In the genomic region with DNA sequence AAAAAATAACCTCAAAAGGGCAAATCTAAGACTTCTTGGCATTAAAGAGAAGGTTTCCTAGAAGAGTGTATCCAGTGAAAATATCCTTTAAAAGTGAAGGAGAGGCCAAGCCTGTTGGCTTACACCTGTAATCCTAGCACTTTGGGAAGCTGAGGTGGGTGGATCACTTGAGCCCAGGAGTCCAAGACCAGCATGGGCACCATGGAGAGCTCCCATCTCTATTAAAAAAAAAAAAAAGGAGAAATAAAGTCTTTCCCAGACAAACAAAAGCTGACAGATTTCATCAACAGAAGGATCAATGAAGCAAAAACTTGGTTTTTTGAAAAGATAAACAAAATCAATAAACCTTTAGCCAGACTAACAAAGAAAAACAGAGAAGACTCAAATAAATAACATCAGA, we compare ENCODE assay signal across 27 cellular contexts.
"Had no signal": no experiment of that assay in that cellular context is flagged by ENCODE, and none has a peak within 500 bp of the region (broad histone marks: within the 10 kb centered on the region; RNA-seq: fewer than 3 reads in every experiment).

No MANE protein-coding gene starts in this region.

- H3K36me3 ChIP-seq: lower lobe of right lung, pancreas, prostate gland, sigmoid colon, spleen, suprapubic skin, thoracic aorta, tibial nerve, uterus had no signal

- H3K9me3 Mint-ChIP-seq: stimulated activated effector memory CD8-positive, alpha-beta T cell treated with anti-CD3 and anti-CD28 coated beads, Interleukin-12 subunit alpha, Interleukin-12 subunit beta, amount 100 ng/mL, for 72 hours; stimulated activated naive CD8-positive, alpha-beta T cell treated with anti-CD3 and anti-CD28 coated beads, Interleukin-15, Interleukin-2, amounts not matched to agents 100 ng/mL and 50 ng/mL, for 24 hours had no signal

- DNase-seq: islet precursor cell; left ventricle myocardium superior; lower lobe of right lung; mammary epithelial cell; mesenchymal stem cell; naive thymus-derived CD8-positive, alpha-beta T cell; nucleus accumbens; pancreas; posterior cingulate gyrus; retina; right cardiac atrium; sigmoid colon; small intestine; spleen; stimulated activated CD4-positive, alpha-beta T cell treated with anti-CD3 and anti-CD28 coated beads, Interleukin-4, amount 100 ng/mL, for 24 hours; stimulated activated naive CD4-positive, alpha-beta T cell; uterus had no signal

- ATAC-seq: left lobe of liver; left ventricle myocardium superior; lower lobe of right lung; naive thymus-derived CD8-positive, alpha-beta T cell; pancreas; right cardiac atrium; stimulated activated effector memory CD8-positive, alpha-beta T cell treated with anti-CD3 and anti-CD28 coated beads, Interleukin-12 subunit alpha, Interleukin-12 subunit beta, amount 100 ng/mL, for 72 hours had no signal

- H3K4me3 Mint-ChIP-seq: naive thymus-derived CD8-positive, alpha-beta T cell; nephron; neural crest cell; stimulated activated effector memory CD8-positive, alpha-beta T cell treated with anti-CD3 and anti-CD28 coated beads, Interleukin-12 subunit alpha, Interleukin-12 subunit beta, amount 100 ng/mL, for 72 hours; stimulated activated naive CD8-positive, alpha-beta T cell treated with anti-CD3 and anti-CD28 coated beads, Interleukin-15, Interleukin-2, amounts not matched to agents 100 ng/mL and 50 ng/mL, for 24 hours; type B pancreatic cell had no signal

- H3K4me1 Mint-ChIP-seq: naive thymus-derived CD8-positive, alpha-beta T cell; nephron; neural crest cell; stimulated activated effector memory CD8-positive, alpha-beta T cell treated with anti-CD3 and anti-CD28 coated beads, Interleukin-12 subunit alpha, Interleukin-12 subunit beta, amount 100 ng/mL, for 72 hours had no signal

- H3K27ac ChIP-seq: lower lobe of right lung, pancreas, prostate gland, sigmoid colon, spleen, suprapubic skin, thoracic aorta, tibial nerve, uterus had no signal

- H3K27me3 ChIP-seq: pancreas, sigmoid colon, spleen, suprapubic skin, tibial nerve, uterus had no signal

- H3K27ac Mint-ChIP-seq: nephron; stimulated activated effector memory CD8-positive, alpha-beta T cell treated with anti-CD3 and anti-CD28 coated beads, Interleukin-12 subunit alpha, Interleukin-12 subunit beta, amount 100 ng/mL, for 72 hours; stimulated activated naive CD8-positive, alpha-beta T cell treated with anti-CD3 and anti-CD28 coated beads, Interleukin-15, Interleukin-2, amounts not matched to agents 100 ng/mL and 50 ng/mL, for 24 hours; type B pancreatic cell had no signal

- FAIRE-seq: pancreas, small intestine had no signal

- H3K4me3 ChIP-seq: lower lobe of right lung, pancreas, prostate gland, sigmoid colon, spleen, suprapubic skin, thoracic aorta, tibial nerve, uterus had no signal

- H3K27me3 Mint-ChIP-seq: stimulated activated naive CD8-positive, alpha-beta T cell treated with anti-CD3 and anti-CD28 coated beads, Interleukin-15, Interleukin-2, amounts not matched to agents 100 ng/mL and 50 ng/mL, for 24 hours had no signal

- H3K4me1 ChIP-seq: lower lobe of right lung, pancreas, prostate gland, sigmoid colon, spleen, suprapubic skin, tibial nerve, uterus had no signal

- H3K9me3 ChIP-seq: lower lobe of right lung, pancreas, prostate gland, thoracic aorta, uterus had no signal

- H3K36me3 Mint-ChIP-seq: stimulated activated effector memory CD8-positive, alpha-beta T cell treated with anti-CD3 and anti-CD28 coated beads, Interleukin-12 subunit alpha, Interleukin-12 subunit beta, amount 100 ng/mL, for 72 hours; type B pancreatic cell had no signal
